Comparison of ENCODE assay signal across 8 cellular contexts in genomic region chr1:109532365-109533136, GRCh38. TPM values are rescaled to one million over a fixed set of nuclear protein-coding genes. Genes with fewer than 3 reads are reported as not detected.
DNase-seq lines count a peak whose midpoint lies in the region; ATAC-seq and TF ChIP-seq lines count a peak whose summit lies in the region.

No MANE protein-coding gene starts in this region.

- POLR2A ChIA-PET in IMR-90 (lab: Charles Lee; ENCODE audit: unreplicated experiment) = interaction anchor here (0.6 kb wide), 2 partner anchors 48 to 452 kb away, joined by 3 read pairs; partner anchors contain the start of gene AHCYL1
- POLR2A ChIA-PET in naive thymus-derived CD8-positive, alpha-beta T cell (lab: Charles Lee) = interaction anchor here (0.9 to 14.0 kb wide), 11 partner anchors 11 to 432 kb away, joined by 3 to 462 read pairs (median 4); partner anchors contain the start of genes AMIGO1, ATXN7L2, CYB561D1 and GNAI3

- ATAC-seq in GM19463 (IDR thresholded peaks at IDR 0.05; ENCODE audit: unreplicated experiment) = peak; percentile 84
- peak; percentile 95 for ATAC-seq in IMR-90 (ENCODE audit: low read depth)
- peak; percentile 85 to 91 for ATAC-seq in naive thymus-derived CD8-positive, alpha-beta T cell

- no TSS peak for BruUV-seq in IMR-90 (replicated peaks; lab: Mats Ljungman, UMichigan)

- peak overlapping the region; percentile 71 to 95 for H4K8ac ChIP-seq in IMR-90 (ENCODE audit: low read depth in 2 of 2, low read length in 2 of 2)

- peak overlapping the region; percentile 74 to 96 (median 93) for H3K27ac Mint-ChIP-seq in naive thymus-derived CD8-positive, alpha-beta T cell

- peaks cover 23 to 45% (median 33%) of the 10 kb centered on the region in 4 donors for H3K4me1 Mint-ChIP-seq in naive thymus-derived CD8-positive, alpha-beta T cell

- H4K91ac ChIP-seq in IMR-90 (ENCODE audit: insufficient read depth, low read depth, low read length) = peak overlapping the region; percentile 71

- H2AK9ac ChIP-seq in IMR-90 (replicated peaks; ENCODE audit: low read depth, low read length, poor library complexity) = peak overlapping the region; percentile 89

- H4K5ac ChIP-seq in IMR-90 (ENCODE audit: low read depth, low read length) = peak overlapping the region; percentile 67

- H3K23ac ChIP-seq in IMR-90 (ENCODE audit: low read depth, low read length) = no peak overlapping the region

- H3K4ac ChIP-seq in IMR-90 (ENCODE audit: low read depth, low read length) = peak overlapping the region; percentile 83

- no peaks in the 10 kb centered on the region for H3K9me3 ChIP-seq in IMR-90 (ENCODE audit: control insufficient read depth, insufficient read depth, low read length)
- no peaks in the 10 kb centered on the region for H3K9me3 ChIP-seq in OCI-LY3 (ENCODE audit: insufficient read depth, low read length)
- H3K9me3 ChIP-seq in esophagus muscularis mucosa = no peaks in the 10 kb centered on the region

- H2BK20ac ChIP-seq in IMR-90 (ENCODE audit: low read depth, low read length) = peak overlapping the region; percentile 31; the same call in 1 of the 2 replicates

- H2BK15ac ChIP-seq in IMR-90 (ENCODE audit: low read depth, low read length) = peak overlapping the region; percentile 72; the same call in 2 of the 3 replicates

- no peak for TF ChIP-seq EP300 in esophagus muscularis mucosa (IDR thresholded peaks at IDR 0.05)

- H3K4me1 ChIP-seq in IMR-90 (ENCODE audit: control insufficient read depth, insufficient read depth, low read length) (peaks cover 7% of the 10 kb centered on the region), OCI-LY3 (ENCODE audit: low read length) (peaks cover 44% of the 10 kb centered on the region), esophagus muscularis mucosa (peaks cover 32 to 47% (median 32%) of the 10 kb centered on the region in 4 donors)

- no peaks in the 10 kb centered on the region; the same call in 1 of the 2 replicates for H3K9me1 ChIP-seq in IMR-90 (ENCODE audit: insufficient read depth, low read length)

- no peak overlapping the region for H3K14ac ChIP-seq in IMR-90 (replicated peaks; ENCODE audit: low read depth, low read length)

- TF ChIP-seq POLR2A in IMR-90 (IDR thresholded peaks at IDR 0.05; ENCODE audit: low read depth, low read length) (no peak), esophagus muscularis mucosa (IDR thresholded peaks at IDR 0.05; ENCODE audit: low read depth) (no peak)

- H3K4me3 Mint-ChIP-seq in naive thymus-derived CD8-positive, alpha-beta T cell = peak overlapping the region; percentile 69 to 89 (median 85)

- H3K27me3 ChIP-seq in IMR-90 (ENCODE audit: control insufficient read depth, insufficient read depth, low read length) (peaks cover 5% of the 10 kb centered on the region), OCI-LY3 (ENCODE audit: low read depth, low read length) (no peaks in the 10 kb centered on the region), esophagus muscularis mucosa (no peaks in the 10 kb centered on the region)

- TF ChIP-seq CTCF in IMR-90 (conservative IDR thresholded peaks at IDR 0.05; ENCODE audit: low read depth, low read length) (peak; percentile 96), OCI-LY3 (IDR thresholded peaks at IDR 0.05; ENCODE audit: low read depth, low read length) (peak; percentile 70), esophagus muscularis mucosa (IDR thresholded peaks at IDR 0.05) (peak; percentile 47 to 99 (median 98))

- H2AFZ ChIP-seq in IMR-90 (replicated peaks; ENCODE audit: low read length, poor library complexity) (peak overlapping the region; percentile 88), OCI-LY3 (ENCODE audit: low read depth, low read length) (peak overlapping the region; percentile 96)

- H3K9ac ChIP-seq in IMR-90 (ENCODE audit: low read depth, low read length) (no peak overlapping the region), OCI-LY3 (ENCODE audit: low read length) (peak overlapping the region; percentile 76)

- no peak overlapping the region for H2BK5ac ChIP-seq in IMR-90 (ENCODE audit: low read depth, low read length, poor library complexity, severe bottlenecking)

- H3K9me3 Mint-ChIP-seq in naive thymus-derived CD8-positive, alpha-beta T cell = no peaks in the 10 kb centered on the region

- CTCF ChIA-PET in IMR-90 (lab: Yijun Ruan, JAX) = interaction anchor here (0.6 to 3.2 kb wide), 25 partner anchors 9 to 324 kb away, joined by 3 to 75 read pairs (median 3); partner anchors contain the start of genes AMIGO1, ATXN7L2 and CYB561D1

- in situ Hi-C loops in IMR-90 (cut with MboI; ENCODE audit: low sequenced_read_pairs) = loop anchor here (5.0 to 10.0 kb wide), 2 partner anchors 35 to 268 kb away; no protein-coding TSS in a partner anchor

- H3K36me3 ChIP-seq in IMR-90 (ENCODE audit: control insufficient read depth, insufficient read depth, low read length) (no peaks in the 10 kb centered on the region), OCI-LY3 (replicated peaks; ENCODE audit: low read depth, low read length) (no peaks in the 10 kb centered on the region), esophagus muscularis mucosa (no peaks in the 10 kb centered on the region)

- H3K27ac ChIP-seq in IMR-90 (ENCODE audit: insufficient read depth, low read length) = peak overlapping the region; percentile 30
- H3K27ac ChIP-seq in OCI-LY3 (ENCODE audit: low read length) = peak overlapping the region; percentile 61
- H3K27ac ChIP-seq in esophagus muscularis mucosa (replicated peaks in 1 of 4) = peak overlapping the region; percentile 7 to 65 (median 56)

- intact Hi-C loops in IMR-90 (cut with micrococcal nuclease) (loop anchor here (1.0 to 5.0 kb wide), 6 partner anchors 34 to 270 kb away; partner anchors contain the start of genes CYB561D1 and PSMA5), esophagus muscularis mucosa (cut with DNase I) (loop anchor here (2.0 to 5.0 kb wide), 2 partner anchors 42 to 105 kb away; partner anchors contain the start of gene PSMA5)

- no peak overlapping the region for H3K18ac ChIP-seq in IMR-90 (ENCODE audit: low read depth, low read length)

- DNase-seq in CD1c-positive myeloid dendritic cell (ENCODE audit: extremely low spot score) (peak; percentile 91), IMR-90 (peak; percentile 68), activated T-cell treated with anti-CD3 and anti-CD28 coated beads for 4 hours (peak; percentile 91), esophagus muscularis mucosa (ENCODE audit: extremely low spot score) (no peak)
- peak; percentile 80 to 97 (median 90) for DNase-seq in naive thymus-derived CD8-positive, alpha-beta T cell
- peak; percentile 72 to 85 for DNase-seq in stimulated activated CD8-positive, alpha-beta memory T cell treated with anti-CD3 and anti-CD28 coated beads, Interleukin-7, amount 100 ng/mL, for 4 hours (ENCODE audit: low read depth in 2 of 2)

- TF ChIP-seq RAD21 in IMR-90 (IDR thresholded peaks at IDR 0.05; ENCODE audit: low read length) = peak; percentile 92

- H3K4me2 ChIP-seq in IMR-90 (ENCODE audit: low read depth, low read length) = peak overlapping the region; percentile 38
- H3K4me2 ChIP-seq in OCI-LY3 (ENCODE audit: low read length) = peak overlapping the region; percentile 90

- no peaks in the 10 kb centered on the region for H3K36me3 Mint-ChIP-seq in naive thymus-derived CD8-positive, alpha-beta T cell

- H2AK5ac ChIP-seq in IMR-90 (ENCODE audit: low read depth, low read length) = peak overlapping the region; percentile 91

- no peaks in the 10 kb centered on the region for H3K79me1 ChIP-seq in IMR-90 (ENCODE audit: low read depth in 1 of 2, low read length in 2 of 2)

- H3K4me3 ChIP-seq in IMR-90 (ENCODE audit: insufficient read depth, low read depth, low read length) (no peak overlapping the region), OCI-LY3 (ENCODE audit: low read length) (peak overlapping the region; percentile 74), esophagus muscularis mucosa (peak overlapping the region; percentile 7 to 43 (median 20))

- no peaks in the 10 kb centered on the region for H3K79me2 ChIP-seq in OCI-LY3 (ENCODE audit: low read length)

- 0 out of 2 replicates have a peak overlapping the region, but pooled peaks have one; percentile 1 for H3K56ac ChIP-seq in IMR-90 (ENCODE audit: extremely low read depth, insufficient read depth, low read length)

- 17% methylated on average over 1 of the region's 12 CpGs; no CpG with 5 or more reads in 1 of the 2 experiments for WGBS in IMR-90 (ENCODE audit: extremely low coverage in 2 of 2, insufficient read length in 1 of 2), 2 experiments
- 16% methylated on average over 11 of the region's 12 CpGs for WGBS in esophagus muscularis mucosa

- no peaks in the 10 kb centered on the region for H3K27me3 Mint-ChIP-seq in naive thymus-derived CD8-positive, alpha-beta T cell

- H4K20me1 ChIP-seq in IMR-90 (ENCODE audit: insufficient read depth, low read length) = no peaks in the 10 kb centered on the region
- H4K20me1 ChIP-seq in OCI-LY3 (ENCODE audit: insufficient read depth, low read length) = no peaks in the 10 kb centered on the region

- H2BK120ac ChIP-seq in IMR-90 (ENCODE audit: low read depth, low read length) = peak overlapping the region; percentile 63; the same call in 1 of the 2 replicates

- dilution Hi-C loops in IMR-90 (cut with HindIII; ENCODE audit: low sequenced_read_pairs, unreplicated experiment) = no loop called here

RNA-seq across cellular contexts. Expression of gene GPR61, which starts 7.1 kb away (rescaled TPM):
- total RNA-seq in IMR-90 (2012; rRNA removed) (under 0.01 TPM in 1 of 2 replicates, not detected in the other), esophagus muscularis mucosa (not detected)
- polyA plus RNA-seq in IMR-90 (2012; rRNA removed) = not detected in 2 replicates
- not detected in 2 replicates for polyA plus RNA-seq in IMR-90 (2012; cell fraction: cytosol; rRNA removed)
- 0.09 TPM in 1 of 2 replicates, not detected in the other for polyA plus RNA-seq in IMR-90 (2012; cell fraction: nucleus; rRNA removed; ENCODE audit: low replicate concordance)
- 1 to 10 TPM; 1.0 to 1.2 TPM for total RNA-seq in naive thymus-derived CD8-positive, alpha-beta T cell
- polyA plus RNA-seq in naive thymus-derived CD8-positive, alpha-beta T cell = 1 to 10 TPM in 1 of 3 donors, under 1 TPM in 1, not detected in 1; 0.71 to 1.1 TPM

RNA-seq across cellular contexts. Expression of gene GNAI3, which starts 15.9 kb away (rescaled TPM):
- total RNA-seq in IMR-90 (2012; rRNA removed) (14.9 and 25.0 TPM in 2 replicates), esophagus muscularis mucosa (1 to 10 TPM; 5.9 to 7.2 (median 6.6) TPM)
- polyA plus RNA-seq in IMR-90 (2012; rRNA removed) = 4.8 and 5.9 TPM in 2 replicates
- polyA plus RNA-seq in IMR-90 (2012; cell fraction: cytosol; rRNA removed) = 0.90 and 0.98 TPM in 2 replicates
- polyA plus RNA-seq in IMR-90 (2012; cell fraction: nucleus; rRNA removed; ENCODE audit: low replicate concordance) = 0.58 and 3.0 TPM in 2 replicates
- total RNA-seq in naive thymus-derived CD8-positive, alpha-beta T cell = 1 to 10 TPM; 6.8 to 7.3 TPM
- 1 to 10 TPM; 7.1 to 7.7 (median 7.7) TPM for polyA plus RNA-seq in naive thymus-derived CD8-positive, alpha-beta T cell

RNA-seq across cellular contexts. Expression of gene AMIGO1, which starts 23.0 kb away (rescaled TPM):
- 1.4 and 1.6 TPM in 2 replicates for total RNA-seq in IMR-90 (2012; rRNA removed)
- polyA plus RNA-seq in IMR-90 (2012; rRNA removed) = 1.5 TPM in 2 replicates
- polyA plus RNA-seq in IMR-90 (2012; cell fraction: cytosol; rRNA removed) = 0.81 and 1.1 TPM in 2 replicates
- 0.55 and 0.70 TPM in 2 replicates for polyA plus RNA-seq in IMR-90 (2012; cell fraction: nucleus; rRNA removed; ENCODE audit: low replicate concordance)
- total RNA-seq in esophagus muscularis mucosa = 10 to 100 TPM in 2 of 4 donors, 1 to 10 TPM in 2; 8.4 to 23.7 (median 14.0) TPM
- 10 to 100 TPM; 32.8 to 33.3 TPM for total RNA-seq in naive thymus-derived CD8-positive, alpha-beta T cell
- polyA plus RNA-seq in naive thymus-derived CD8-positive, alpha-beta T cell = 10 to 100 TPM; 17.8 to 42.2 (median 25.4) TPM

RNA-seq across cellular contexts. Expression of gene CYB561D1, which starts 38.7 kb away (rescaled TPM):
- total RNA-seq in IMR-90 (2012; rRNA removed) = 3.6 and 5.7 TPM in 2 replicates
- 5.6 and 8.1 TPM in 2 replicates for polyA plus RNA-seq in IMR-90 (2012; rRNA removed)
- 2.6 and 4.6 TPM in 2 replicates for polyA plus RNA-seq in IMR-90 (2012; cell fraction: cytosol; rRNA removed)
- polyA plus RNA-seq in IMR-90 (2012; cell fraction: nucleus; rRNA removed; ENCODE audit: low replicate concordance) = 9.2 and 15.0 TPM in 2 replicates
- 10 to 100 TPM in 2 of 4 donors, 1 to 10 TPM in 2; 6.2 to 16.4 (median 8.2) TPM for total RNA-seq in esophagus muscularis mucosa
- 10 to 100 TPM; 29.5 to 33.6 TPM for total RNA-seq in naive thymus-derived CD8-positive, alpha-beta T cell
- 10 to 100 TPM; 12.4 to 20.2 (median 13.9) TPM for polyA plus RNA-seq in naive thymus-derived CD8-positive, alpha-beta T cell

RNA-seq across cellular contexts. Expression of gene ATXN7L2, which starts 48.8 kb away (rescaled TPM):
- 1.3 and 1.7 TPM in 2 replicates for total RNA-seq in IMR-90 (2012; rRNA removed)
- polyA plus RNA-seq in IMR-90 (2012; rRNA removed) = 4.8 and 6.4 TPM in 2 replicates
- polyA plus RNA-seq in IMR-90 (2012; cell fraction: cytosol; rRNA removed) = 2.5 and 3.5 TPM in 2 replicates
- polyA plus RNA-seq in IMR-90 (2012; cell fraction: nucleus; rRNA removed; ENCODE audit: low replicate concordance) = 11.5 and 22.5 TPM in 2 replicates
- 1 to 10 TPM; 2.2 to 3.3 (median 2.7) TPM for total RNA-seq in esophagus muscularis mucosa
- 10 to 100 TPM; 12.7 to 14.1 TPM for total RNA-seq in naive thymus-derived CD8-positive, alpha-beta T cell
- 10 to 100 TPM in 1 of 3 donors, 1 to 10 TPM in 2; 4.3 to 10.7 (median 8.6) TPM for polyA plus RNA-seq in naive thymus-derived CD8-positive, alpha-beta T cell
